Comparison of ENCODE assay signal across 11 cellular contexts in genomic region chr6:93964926-93965325, GRCh38.
"Had no signal": no experiment of that assay in that cellular context is flagged by ENCODE, and none has a peak within 500 bp of the region (broad histone marks: within the 10 kb centered on the region; RNA-seq: fewer than 3 reads in every experiment).

No MANE protein-coding gene starts in this region.

- H2AFZ ChIP-seq: GM23248, GM23338 had no signal

- H3K4me3 Mint-ChIP-seq: GM23338, H9, HFFc6 had no signal

- H3K27ac Mint-ChIP-seq: GM23338, H9, HFFc6 had no signal

- H3K9me3 ChIP-seq: HAP-1 had no signal

- DNase-seq: GM23248, GOT3, H7, H9, HCEC 1CT, HFFc6 had no signal

- H3K4me3 ChIP-seq: GM23248, GM23338, HAP-1 had no signal

- H3K9me3 Mint-ChIP-seq: GM23338, H9 had no signal

- FAIRE-seq: H1, H54 had no signal

- ATAC-seq: GM23338, HCT116 had no signal

- H3K36me3 ChIP-seq: HAP-1 had no signal

- H3K27ac ChIP-seq: GM23248 had no signal

- H3K4me2 ChIP-seq: GM23338 had no signal

- H3K9ac ChIP-seq: GM23248 had no signal
